Comparison of ENCODE assay signal across 19 cellular contexts in the genomic region with DNA sequence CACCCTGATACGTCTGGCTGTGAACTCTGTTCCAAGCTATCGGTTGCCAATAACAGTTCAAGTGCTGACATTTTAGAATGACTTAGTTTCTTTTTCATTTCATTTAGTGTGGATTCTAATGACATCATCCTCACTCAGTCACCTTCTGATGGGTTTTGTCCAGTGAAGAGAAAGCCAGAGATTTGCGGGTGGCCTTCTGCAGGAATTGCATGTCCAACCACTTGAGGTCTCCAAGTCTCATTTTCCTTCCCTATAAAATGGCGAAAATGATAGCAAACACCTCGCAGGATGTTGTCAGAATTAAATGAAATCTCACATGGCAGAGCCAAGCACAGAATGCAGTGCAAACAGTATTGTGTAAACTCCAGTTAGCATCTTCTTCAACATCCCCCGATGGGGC.
DNase-seq lines count a peak whose midpoint lies in the region; ATAC-seq, FAIRE-seq and TF ChIP-seq lines count a peak whose summit lies in the region.
"Had no signal": no experiment of that assay in that cellular context is flagged by ENCODE, and none has a peak within 500 bp of the region (broad histone marks: within the 10 kb centered on the region; RNA-seq: fewer than 3 reads in every experiment).

No MANE protein-coding gene starts in this region.

- H3K9ac ChIP-seq in HepG2 (ENCODE audit: insufficient read depth, low read depth, low read length) (no peak overlapping the region), skeletal muscle tissue (ENCODE audit: low read depth in 1 of 3, low read length in 3 of 3) (no peak overlapping the region)
- H3K9ac ChIP-seq: BLaER1 had no signal

- in situ Hi-C loops in HepG2 (cut with HindIII; ENCODE audit: extremely low pct_ligation_motif_present, low pct_unique_long_range_greater_than_20kb): no loop called here
- in situ Hi-C loops in GM13976 (cut with MboI; ENCODE audit: low sequenced_read_pairs, unreplicated experiment): no loop called here

- ATAC-seq in HepG2: no peak
- ATAC-seq in right lobe of liver: no peak
- ATAC-seq in GM21737 (IDR thresholded peaks at IDR 0.05; ENCODE audit: unreplicated experiment): no peak
- no peak for ATAC-seq in GM19452 (IDR thresholded peaks at IDR 0.05; ENCODE audit: unreplicated experiment)

- BruUV-seq in HepG2 (replicated peaks; lab: Mats Ljungman, UMichigan): no TSS peak

- TF ChIP-seq EP300 in HepG2 (IDR thresholded peaks at IDR 0.05; ENCODE audit: low read depth in 2 of 2, low read length in 2 of 2) (no peak), HepG2 (CRISPR knock-in tag; IDR thresholded peaks at IDR 0.05; ENCODE audit: borderline replicate concordance) (no peak)

- POLR2A ChIA-PET in HepG2 (lab: Yijun Ruan, JAX): no interaction called here

- no peaks in the 10 kb centered on the region for H3K27me3 ChIP-seq in HepG2 (ENCODE audit: control insufficient read depth in 1 of 2, insufficient read depth in 2 of 2, low read length in 2 of 2)
- H3K27me3 ChIP-seq in right lobe of liver: no peaks in the 10 kb centered on the region
- H3K27me3 ChIP-seq in right atrium auricular region: no peaks in the 10 kb centered on the region
- no peaks in the 10 kb centered on the region for H3K27me3 ChIP-seq in skeletal muscle tissue (ENCODE audit: control insufficient read depth in 3 of 3, insufficient read depth in 3 of 3, low read length in 3 of 3)
- H3K27me3 ChIP-seq: BLaER1 had no signal

- no peak for FAIRE-seq in HepG2 (lab: Jason Lieb, UNC)
- FAIRE-seq: D721Med, H1 had no signal

- 39% methylated on average over 6 of the region's 6 CpGs for WGBS in HepG2 (ENCODE audit: low lambda C conversion rate)
- 75% methylated on average over 6 of the region's 6 CpGs for WGBS in right lobe of liver (ENCODE audit: insufficient coverage, low coverage, low lambda C conversion rate, missing lambda C conversion rate)

- TF ChIP-seq RAD21 in HepG2 (CRISPR knock-in tag; IDR thresholded peaks at IDR 0.05): no peak

- CTCF ChIA-PET in HepG2 (lab: Yijun Ruan, JAX; ENCODE audit: low intra/inter-chr PET ratio, low total read pairs): no interaction called here

- H2AFZ ChIP-seq in HepG2 (ENCODE audit: low read length): no peak overlapping the region

- intact Hi-C loops in HepG2 (cut with micrococcal nuclease; ENCODE audit: unreplicated experiment) (no loop called here), right lobe of liver (cut with DNase I) (no loop called here)

- H3K27ac ChIP-seq in HepG2 (ENCODE audit: extremely low read length, insufficient read depth, low read length): no peak overlapping the region
- no peak overlapping the region for H3K27ac ChIP-seq in right lobe of liver
- peak overlapping the region; percentile 41 to 74 for H3K27ac ChIP-seq in right atrium auricular region
- H3K27ac ChIP-seq in skeletal muscle tissue (ENCODE audit: low read depth, low read length): peak overlapping the region; percentile 31
- H3K27ac ChIP-seq: BLaER1 had no signal

- TF ChIP-seq POLR2A in HepG2 (IDR thresholded peaks at IDR 0.05; ENCODE audit: insufficient read depth in 1 of 2, low read depth in 2 of 2, low read length in 2 of 2): no peak
- no peak for TF ChIP-seq POLR2A in right lobe of liver (IDR thresholded peaks at IDR 0.05)

- H3K4me1 ChIP-seq in HepG2 (ENCODE audit: insufficient read depth, low read length): no peaks in the 10 kb centered on the region
- H3K4me1 ChIP-seq in right lobe of liver: no peaks in the 10 kb centered on the region
- H3K4me1 ChIP-seq in right atrium auricular region: peaks cover 0 to 10% of the 10 kb centered on the region in 2 donors
- H3K4me1 ChIP-seq in skeletal muscle tissue (ENCODE audit: control insufficient read depth in 3 of 3, insufficient read depth in 3 of 3, low read length in 3 of 3): peaks cover 30 to 37% (median 37%) of the 10 kb centered on the region in 3 donors

- no peaks in the 10 kb centered on the region for H3K9me3 ChIP-seq in HepG2 (ENCODE audit: low read length)
- no peaks in the 10 kb centered on the region for H3K9me3 ChIP-seq in right lobe of liver
- H3K9me3 ChIP-seq in right atrium auricular region: no peaks in the 10 kb centered on the region
- H3K9me3 ChIP-seq in skeletal muscle tissue (ENCODE audit: control insufficient read depth in 3 of 3, low read length in 3 of 3): no peaks in the 10 kb centered on the region
- H3K9me3 ChIP-seq: BLaER1 had no signal

- H3K4me3 ChIP-seq in HepG2 (replicated peaks in 1 of 3; ENCODE audit: insufficient read depth in 1 of 3, low read depth in 2 of 3, low read length in 3 of 3) (no peak overlapping the region), right lobe of liver (no peak overlapping the region), right atrium auricular region (no peak overlapping the region), skeletal muscle tissue (ENCODE audit: low read length in 3 of 3) (no peak overlapping the region)
- H3K4me3 ChIP-seq: BLaER1 had no signal

- no peaks in the 10 kb centered on the region for H3K79me2 ChIP-seq in HepG2 (ENCODE audit: insufficient read depth, low read length)

- DNase-seq in HepG2 (ENCODE audit: low spot score) (no peak), right lobe of liver (no peak), right atrium auricular region (ENCODE audit: low spot score) (peak; percentile 76), GDM1 (lab: John Stamatoyannopoulos, UW) (no peak), GM13976 (ENCODE audit: low spot score) (no peak)
- DNase-seq: CD8-positive, alpha-beta memory T cell; DMS79; KBM-7; NCI-H1436; NCI-H2029; NCI-H2171 treated with DMSO at 0.1 percent for 48 hours; NCI-H446 treated with DMSO at 0.1 percent for 48 hours; NK-92 treated with Interleukin-12 subunit alpha and Interleukin-12 subunit beta, amount 100 ng/mL, for 24 hours had no signal

- H3K4me2 ChIP-seq in HepG2 (ENCODE audit: low read depth, low read length): no peak overlapping the region
- H3K4me2 ChIP-seq: BLaER1 had no signal

- H3K36me3 ChIP-seq in HepG2 (replicated peaks in 1 of 2; ENCODE audit: control insufficient read depth in 1 of 2, insufficient read depth in 2 of 2, low read length in 2 of 2): no peaks in the 10 kb centered on the region
- no peaks in the 10 kb centered on the region for H3K36me3 ChIP-seq in right lobe of liver
- no peaks in the 10 kb centered on the region for H3K36me3 ChIP-seq in right atrium auricular region
- no peaks in the 10 kb centered on the region for H3K36me3 ChIP-seq in skeletal muscle tissue (ENCODE audit: control insufficient read depth in 3 of 3, insufficient read depth in 3 of 3, low read length in 3 of 3)
- H3K36me3 ChIP-seq: BLaER1 had no signal

- H4K20me1 ChIP-seq in HepG2 (ENCODE audit: insufficient read depth, low read length): no peaks in the 10 kb centered on the region
- H4K20me1 ChIP-seq: BLaER1 had no signal

- TF ChIP-seq CTCF in HepG2 (CRISPR knock-in tag; IDR thresholded peaks at IDR 0.05) (no peak), right lobe of liver (IDR thresholded peaks at IDR 0.05) (no peak), right atrium auricular region (IDR thresholded peaks at IDR 0.05) (no peak), GM13976 (IDR thresholded peaks at IDR 0.05; ENCODE audit: borderline replicate concordance, control extremely low read depth, extremely low read depth, insufficient read depth, missing control alignments) (no peak)

TF ChIP-seq in HepG2, 621 proteins besides CTCF, POLR2A, EP300 and RAD21:
- no peak for TF ChIP-seq ZMAT3 (CRISPR knock-in tag; conservative IDR thresholded peaks at IDR 0.05)
- no peak for TF ChIP-seq ZNF230 (CRISPR knock-in tag; IDR thresholded peaks at IDR 0.05)
- 0 out of 2 replicates have a peak, but pooled peaks have one; percentile 26 for TF ChIP-seq ATF7 (IDR thresholded peaks at IDR 0.05)
- no peak for TF ChIP-seq ATF7 (CRISPR knock-in tag; IDR thresholded peaks at IDR 0.05)
- TF ChIP-seq, protein P1, sequence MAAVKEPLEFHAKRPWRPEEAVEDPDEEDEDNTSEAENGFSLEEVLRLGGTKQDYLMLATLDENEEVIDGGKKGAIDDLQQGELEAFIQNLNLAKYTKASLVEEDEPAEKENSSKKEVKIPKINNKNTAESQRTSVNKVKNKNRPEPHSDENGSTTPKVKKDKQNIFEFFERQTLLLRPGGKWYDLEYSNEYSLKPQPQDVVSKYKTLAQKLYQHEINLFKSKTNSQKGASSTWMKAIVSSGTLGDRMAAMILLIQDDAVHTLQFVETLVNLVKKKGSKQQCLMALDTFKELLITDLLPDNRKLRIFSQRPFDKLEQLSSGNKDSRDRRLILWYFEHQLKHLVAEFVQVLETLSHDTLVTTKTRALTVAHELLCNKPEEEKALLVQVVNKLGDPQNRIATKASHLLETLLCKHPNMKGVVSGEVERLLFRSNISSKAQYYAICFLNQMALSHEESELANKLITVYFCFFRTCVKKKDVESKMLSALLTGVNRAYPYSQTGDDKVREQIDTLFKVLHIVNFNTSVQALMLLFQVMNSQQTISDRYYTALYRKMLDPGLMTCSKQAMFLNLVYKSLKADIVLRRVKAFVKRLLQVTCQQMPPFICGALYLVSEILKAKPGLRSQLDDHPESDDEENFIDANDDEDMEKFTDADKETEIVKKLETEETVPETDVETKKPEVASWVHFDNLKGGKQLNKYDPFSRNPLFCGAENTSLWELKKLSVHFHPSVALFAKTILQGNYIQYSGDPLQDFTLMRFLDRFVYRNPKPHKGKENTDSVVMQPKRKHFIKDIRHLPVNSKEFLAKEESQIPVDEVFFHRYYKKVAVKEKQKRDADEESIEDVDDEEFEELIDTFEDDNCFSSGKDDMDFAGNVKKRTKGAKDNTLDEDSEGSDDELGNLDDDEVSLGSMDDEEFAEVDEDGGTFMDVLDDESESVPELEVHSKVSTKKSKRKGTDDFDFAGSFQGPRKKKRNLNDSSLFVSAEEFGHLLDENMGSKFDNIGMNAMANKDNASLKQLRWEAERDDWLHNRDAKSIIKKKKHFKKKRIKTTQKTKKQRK (IDR thresholded peaks at IDR 0.05; ENCODE audit: low read length): no peak

Comparison
In these comparisons a context has a peak if more than half of its experiments do, and no peak if none do; other contexts are left out.
1. H3K27ac ChIP-seq: peak in right atrium auricular region (2 of 2) and skeletal muscle tissue (single experiment); none in HepG2 (single experiment) and right lobe of liver (0 of 3).